ENCODE assay signal across 8 cellular contexts in genomic region chr10:96470108-96470743, GRCh38. TPM values are rescaled to one million over a fixed set of nuclear protein-coding genes. Genes with fewer than 3 reads are reported as not detected.
DNase-seq lines count a peak whose midpoint lies in the region; ATAC-seq, FAIRE-seq and TF ChIP-seq lines count a peak whose summit lies in the region.

No MANE protein-coding gene starts in this region.

- H3K4me1 ChIP-seq in stomach (no peaks in the 10 kb centered on the region), vagina (no peaks in the 10 kb centered on the region)

- intact Hi-C loops in stomach (cut with DNase I; ENCODE audit: low total_unique reads) (no loop called here), vagina (cut with DNase I) (no loop called here), sciatic nerve (cut with DNase I) (no loop called here)

- H3K36me3 ChIP-seq in bronchial epithelial cell (ENCODE audit: control insufficient read depth, insufficient read depth, low read length) (no peaks in the 10 kb centered on the region), stomach (no peaks in the 10 kb centered on the region), vagina (no peaks in the 10 kb centered on the region)

- 21 to 33% (median 26%) methylated on average over 3 to 4 of the region's 4 CpGs for WGBS in stomach, 5 donors

- H3K9me3 ChIP-seq in stomach = no peaks in the 10 kb centered on the region
- H3K9me3 ChIP-seq in vagina = no peaks in the 10 kb centered on the region

- FAIRE-seq in H54 (lab: Jason Lieb, UNC) (no peak), bronchial epithelial cell (lab: Jason Lieb, UNC) (peak; percentile 77)

- no peak overlapping the region for H3K27ac ChIP-seq in stomach
- no peak overlapping the region for H3K27ac ChIP-seq in vagina

- H3K27me3 ChIP-seq in bronchial epithelial cell (ENCODE audit: control insufficient read depth, insufficient read depth, low read length) (no peaks in the 10 kb centered on the region), stomach (peaks cover 0 to 24% (median 0%) of the 10 kb centered on the region in 3 donors), vagina (no peaks in the 10 kb centered on the region)

- TF ChIP-seq CTCF in bronchial epithelial cell (IDR thresholded peaks at IDR 0.05; ENCODE audit: insufficient read depth, low read length, severe bottlenecking) (peak; percentile 80), stomach (IDR thresholded peaks at IDR 0.05) (no peak), vagina (IDR thresholded peaks at IDR 0.05) (no peak)

- TF ChIP-seq POLR2A in H54 (IDR thresholded peaks at IDR 0.05; ENCODE audit: low read depth, low read length) (no peak), stomach (IDR thresholded peaks at IDR 0.05) (no peak), vagina (IDR thresholded peaks at IDR 0.05) (no peak)

- H3K4me3 ChIP-seq in bronchial epithelial cell (ENCODE audit: low read depth, low read length) (no peak overlapping the region), stomach (no peak overlapping the region), vagina (no peak overlapping the region)

- DNase-seq in D341Med (ENCODE audit: low spot score) (peak; percentile 69), H54 (ENCODE audit: insufficient read length, low spot score) (peak; percentile 65), RKO (ENCODE audit: low spot score) (peak; percentile 52), bronchial epithelial cell (ENCODE audit: low read depth) (peak; percentile 42), kidney tubule cell (ENCODE audit: low spot score) (peak; percentile 52), stomach (peak; percentile 31), vagina (ENCODE audit: extremely low spot score in 2 of 2) (no peak), sciatic nerve (ENCODE audit: low spot score) (no peak)

- no peak for ATAC-seq in sciatic nerve

- TF ChIP-seq EP300 in stomach (IDR thresholded peaks at IDR 0.05) = no peak

RNA-seq across cellular contexts. Expression of gene TLL2, which starts 43.5 kb away (rescaled TPM):
- total RNA-seq in bronchial epithelial cell (0.26 TPM in 2 replicates), stomach (1 to 10 TPM in 1 of 5 donors, under 1 TPM in 2, not detected in 2; 0.55 to 1.4 (median 0.58) TPM), vagina (0.25 TPM), sciatic nerve (1.2 TPM)
- under 1 TPM; 0.37 to 0.65 (median 0.46) TPM for polyA plus RNA-seq in stomach

Comparison
In these comparisons a context has a peak if more than half of its experiments do, and no peak if none do; other contexts are left out.
1. DNase-seq: peak in D341Med (single experiment), H54 (single experiment), RKO (single experiment), bronchial epithelial cell (single experiment), kidney tubule cell (single experiment) and stomach (single experiment); none in vagina (0 of 2) and sciatic nerve (single experiment).